ENCODE assay signal across 8 cellular contexts in genomic region chr2:70134349-70134983, GRCh38. TPM values are rescaled to one million over a fixed set of nuclear protein-coding genes. Genes with fewer than 3 reads are reported as not detected.
DNase-seq lines count a peak whose midpoint lies in the region; ATAC-seq and TF ChIP-seq lines count a peak whose summit lies in the region.
"Not testable (repeated sequence)": the region's sequence is repeated elsewhere in the genome, so short reads cannot be mapped to it uniquely, and the experiment has no call there.

No MANE protein-coding gene starts in this region.

- TF ChIP-seq CTCF in 22Rv1 (IDR thresholded peaks at IDR 0.05); neural progenitor cell (IDR thresholded peaks at IDR 0.05): not testable (repeated sequence)

- H3K36me3 Mint-ChIP-seq in T-cell; activated naive CD4-positive, alpha-beta T cell treated with anti-CD3 and anti-CD28 coated beads, Interleukin-2, amount 50 U/mL, for 24 hours; dendritic cell treated with granulocyte-macrophage colony-stimulating factor and Interleukin-4, amounts not matched to agents 40 ng/mL and 50 ng/mL, for 4 days (ENCODE audit: low read depth); neural progenitor cell; stimulated activated naive CD8-positive, alpha-beta T cell treated with anti-CD3 and anti-CD28 coated beads, Interleukin-15, Interleukin-2, amounts not matched to agents 100 ng/mL and 50 ng/mL, for 24 hours (ENCODE audit: low read depth): not testable (repeated sequence)

- intact Hi-C loops in dendritic cell treated with granulocyte-macrophage colony-stimulating factor and Interleukin-4, amounts not matched to agents 40 ng/mL and 50 ng/mL, for 4 days (cut with micrococcal nuclease), result not testable (repeated sequence)

- H3K9ac ChIP-seq in neural progenitor cell, result not testable (repeated sequence)

- H2AFZ ChIP-seq in neural progenitor cell (replicated peaks), result not testable (repeated sequence)

- not testable (repeated sequence) for H3K36me3 ChIP-seq in neural progenitor cell

- not testable (repeated sequence) for H3K4me3 ChIP-seq in neural progenitor cell

- H3K4me1 Mint-ChIP-seq in T-cell (peaks cover 89 to 90% (median 89%) of the 10 kb centered on the region in 3 donors), neural progenitor cell (peaks cover 28% of the 10 kb centered on the region)
- peaks cover 88% of the 10 kb centered on the region for H3K4me1 Mint-ChIP-seq in activated naive CD4-positive, alpha-beta T cell treated with anti-CD3 and anti-CD28 coated beads, Interleukin-2, amount 50 U/mL, for 24 hours
- peaks cover 80% of the 10 kb centered on the region for H3K4me1 Mint-ChIP-seq in dendritic cell treated with granulocyte-macrophage colony-stimulating factor and Interleukin-4, amounts not matched to agents 40 ng/mL and 50 ng/mL, for 4 days (ENCODE audit: low read depth)
- peaks cover 89% of the 10 kb centered on the region for H3K4me1 Mint-ChIP-seq in stimulated activated naive CD8-positive, alpha-beta T cell treated with anti-CD3 and anti-CD28 coated beads, Interleukin-15, Interleukin-2, amounts not matched to agents 100 ng/mL and 50 ng/mL, for 24 hours (ENCODE audit: low read depth)

- TF ChIP-seq POLR2A in GM19099 (IDR thresholded peaks at IDR 0.05; ENCODE audit: extremely low read depth, insufficient read length, low read depth), result peak; percentile 11

- not testable (repeated sequence) for H3K4me2 ChIP-seq in neural progenitor cell

- not testable (repeated sequence) for H3K79me2 ChIP-seq in neural progenitor cell (ENCODE audit: low read depth)

- peaks cover 19% of the 10 kb centered on the region for H3K4me1 ChIP-seq in neural progenitor cell

- H3K27ac Mint-ChIP-seq in T-cell (peak overlapping the region; percentile 99 to 100), neural progenitor cell (peak overlapping the region; percentile 39)
- H3K27ac Mint-ChIP-seq in activated naive CD4-positive, alpha-beta T cell treated with anti-CD3 and anti-CD28 coated beads, Interleukin-2, amount 50 U/mL, for 24 hours, result peak overlapping the region; percentile 100
- H3K27ac Mint-ChIP-seq in dendritic cell treated with granulocyte-macrophage colony-stimulating factor and Interleukin-4, amounts not matched to agents 40 ng/mL and 50 ng/mL, for 4 days, result peak overlapping the region; percentile 97
- peak overlapping the region; percentile 100 for H3K27ac Mint-ChIP-seq in stimulated activated naive CD8-positive, alpha-beta T cell treated with anti-CD3 and anti-CD28 coated beads, Interleukin-15, Interleukin-2, amounts not matched to agents 100 ng/mL and 50 ng/mL, for 24 hours

- H3K9me3 ChIP-seq in neural progenitor cell (ENCODE audit: low read depth), result not testable (repeated sequence)

- H3K4me3 Mint-ChIP-seq in T-cell, result peak overlapping the region in 1 of 3 donors; percentile 83
- H3K4me3 Mint-ChIP-seq in activated naive CD4-positive, alpha-beta T cell treated with anti-CD3 and anti-CD28 coated beads, Interleukin-2, amount 50 U/mL, for 24 hours; dendritic cell treated with granulocyte-macrophage colony-stimulating factor and Interleukin-4, amounts not matched to agents 40 ng/mL and 50 ng/mL, for 4 days; neural progenitor cell: not testable (repeated sequence)
- H3K4me3 Mint-ChIP-seq in stimulated activated naive CD8-positive, alpha-beta T cell treated with anti-CD3 and anti-CD28 coated beads, Interleukin-15, Interleukin-2, amounts not matched to agents 100 ng/mL and 50 ng/mL, for 24 hours, result peak overlapping the region; percentile 96

- not testable (repeated sequence) for H3K9me3 Mint-ChIP-seq in T-cell; activated naive CD4-positive, alpha-beta T cell treated with anti-CD3 and anti-CD28 coated beads, Interleukin-2, amount 50 U/mL, for 24 hours; dendritic cell treated with granulocyte-macrophage colony-stimulating factor and Interleukin-4, amounts not matched to agents 40 ng/mL and 50 ng/mL, for 4 days; neural progenitor cell; stimulated activated naive CD8-positive, alpha-beta T cell treated with anti-CD3 and anti-CD28 coated beads, Interleukin-15, Interleukin-2, amounts not matched to agents 100 ng/mL and 50 ng/mL, for 24 hours

- not testable (repeated sequence) for ATAC-seq in T-cell (replicated peaks in 1 of 4)

- H3F3A ChIP-seq in neural progenitor cell (ENCODE audit: low read depth), result peaks cover 15% of the 10 kb centered on the region

- H3K27ac ChIP-seq in 22Rv1 (peak overlapping the region; percentile 90), layer of hippocampus (ENCODE audit: low read depth, low read length) (peak overlapping the region; percentile 96)
- H3K27ac ChIP-seq in neural progenitor cell, result not testable (repeated sequence)

- H3K27me3 Mint-ChIP-seq in T-cell; activated naive CD4-positive, alpha-beta T cell treated with anti-CD3 and anti-CD28 coated beads, Interleukin-2, amount 50 U/mL, for 24 hours; dendritic cell treated with granulocyte-macrophage colony-stimulating factor and Interleukin-4, amounts not matched to agents 40 ng/mL and 50 ng/mL, for 4 days; neural progenitor cell (ENCODE audit: insufficient read depth, low read depth); stimulated activated naive CD8-positive, alpha-beta T cell treated with anti-CD3 and anti-CD28 coated beads, Interleukin-15, Interleukin-2, amounts not matched to agents 100 ng/mL and 50 ng/mL, for 24 hours: not testable (repeated sequence)

- H4K20me1 ChIP-seq in neural progenitor cell (ENCODE audit: low read depth), result not testable (repeated sequence)

- DNase-seq in T-cell; neural progenitor cell (ENCODE audit: low spot score): not testable (repeated sequence)

- H3K27me3 ChIP-seq in layer of hippocampus (ENCODE audit: control insufficient read depth, insufficient read depth, low read length); neural progenitor cell: not testable (repeated sequence)

- POLR2A ChIA-PET in T-cell (lab: Charles Lee), result interaction anchor here (0.5 to 3.1 kb wide), 6 partner anchors 8 to 66 kb away, joined by 3 to 18 read pairs (median 5); no protein-coding TSS in a partner anchor

- CTCF ChIA-PET in T-cell (lab: Charles Lee), result interaction anchor here (0.5 to 2.8 kb wide), 6 partner anchors 10 to 137 kb away, joined by 4 to 15 read pairs (median 6); no protein-coding TSS in a partner anchor

RNA-seq across cellular contexts. Expression of gene PCBP1, which starts 47.2 kb away (rescaled TPM):
- total RNA-seq in T-cell (100 to 1,000 TPM; 303 to 431 (median 386) TPM), neural progenitor cell (ENCODE audit: low replicate concordance) (62.0 and 82.0 TPM in 2 replicates)

RNA-seq across cellular contexts. Expression of gene C2orf42, which starts 56.4 kb away (rescaled TPM):
- total RNA-seq in T-cell (10 to 100 TPM; 23.3 to 45.9 (median 39.1) TPM), neural progenitor cell (ENCODE audit: low replicate concordance) (24.1 and 25.4 TPM in 2 replicates)

Comparison
In these comparisons a context has a peak if more than half of its experiments do, and no peak if none do; other contexts are left out.
1. H3K27ac Mint-ChIP-seq: peak in every context shown above with its lines; median percentile 100 in activated naive CD4-positive, alpha-beta T cell treated with anti-CD3 and anti-CD28 coated beads, Interleukin-2, amount 50 U/mL, for 24 hours; 100 in stimulated activated naive CD8-positive, alpha-beta T cell treated with anti-CD3 and anti-CD28 coated beads, Interleukin-15, Interleukin-2, amounts not matched to agents 100 ng/mL and 50 ng/mL, for 24 hours; 100 in T-cell; 97 in dendritic cell treated with granulocyte-macrophage colony-stimulating factor and Interleukin-4, amounts not matched to agents 40 ng/mL and 50 ng/mL, for 4 days; 39 in neural progenitor cell.